27 cellular contexts compared by ENCODE assay signal in genomic region chr1:47324682-47325081, GRCh38. TPM values are rescaled to one million over a fixed set of nuclear protein-coding genes. Genes with fewer than 3 reads are reported as not detected.
DNase-seq lines count a peak whose midpoint lies in the region; ATAC-seq and TF ChIP-seq lines count a peak whose summit lies in the region.
"Had no signal": no experiment of that assay in that cellular context is flagged by ENCODE, and none has a peak within 500 bp of the region (broad histone marks: within the 10 kb centered on the region; RNA-seq: fewer than 3 reads in every experiment).

No MANE protein-coding gene starts in this region.

- H3K4me3 ChIP-seq in OCI-LY7 (ENCODE audit: low read depth, low read length, poor library complexity, severe bottlenecking) = no peak overlapping the region
- H3K4me3 ChIP-seq in esophagus squamous epithelium = no peak overlapping the region
- no peak overlapping the region for H3K4me3 ChIP-seq in endodermal cell (ENCODE audit: low read length)
- H3K4me3 ChIP-seq: adrenal gland, upper lobe of right lung had no signal

- H3K4me1 ChIP-seq in OCI-LY7 (ENCODE audit: insufficient read depth, low read length, poor library complexity, severe bottlenecking) (no peaks in the 10 kb centered on the region), esophagus squamous epithelium (peaks cover 3 to 58% (median 5%) of the 10 kb centered on the region in 3 donors), endodermal cell (ENCODE audit: control insufficient read depth, insufficient read depth, low read length) (no peaks in the 10 kb centered on the region)
- H3K4me1 ChIP-seq: adrenal gland, upper lobe of right lung had no signal

- BruUV-seq in OCI-LY7 (replicated peaks; lab: Mats Ljungman, UMichigan) = no TSS peak

- H3K27ac ChIP-seq in OCI-LY7 (ENCODE audit: low read depth, low read length, poor library complexity, severe bottlenecking) (no peak overlapping the region), esophagus squamous epithelium (peak overlapping the region; percentile 74 to 90 (median 86)), endodermal cell (ENCODE audit: low read depth, low read length) (no peak overlapping the region)
- H3K27ac ChIP-seq: adrenal gland, KMS-11, upper lobe of right lung had no signal

- no peaks in the 10 kb centered on the region for H3K9me2 ChIP-seq in OCI-LY7 (ENCODE audit: insufficient read depth, low read length)

- H3K36me3 ChIP-seq in OCI-LY7 (ENCODE audit: insufficient read depth, low read length) (no peaks in the 10 kb centered on the region), esophagus squamous epithelium (no peaks in the 10 kb centered on the region), endodermal cell (ENCODE audit: control insufficient read depth, insufficient read depth, low read length) (no peaks in the 10 kb centered on the region)
- H3K36me3 ChIP-seq: adrenal gland, upper lobe of right lung had no signal

- H3K27me3 ChIP-seq in esophagus squamous epithelium = no peaks in the 10 kb centered on the region
- no peaks in the 10 kb centered on the region for H3K27me3 ChIP-seq in endodermal cell (ENCODE audit: control insufficient read depth, insufficient read depth, low read length, poor library complexity, severe bottlenecking)
- H3K27me3 ChIP-seq: adrenal gland, upper lobe of right lung had no signal

- no peaks in the 10 kb centered on the region for H3K79me2 ChIP-seq in OCI-LY7 (ENCODE audit: insufficient read depth, low read depth, low read length)

- H3K27me3 Mint-ChIP-seq in endodermal cell (ENCODE audit: insufficient read depth) = no peaks in the 10 kb centered on the region
- H3K27me3 Mint-ChIP-seq: activated CD8-positive, alpha-beta memory T cell treated with anti-CD3 and anti-CD28 coated beads, Interleukin-2, amount 10 ng/mL, durations not matched to agents 7 days and 5 days; CD4-positive, CD25-positive, alpha-beta regulatory T cell had no signal

- no peaks in the 10 kb centered on the region for H3K4me1 Mint-ChIP-seq in stimulated activated effector memory CD8-positive, alpha-beta T cell treated with anti-CD3 and anti-CD28 coated beads, Interleukin-12 subunit alpha, Interleukin-12 subunit beta, amount 100 ng/mL, for 72 hours
- H3K4me1 Mint-ChIP-seq in endodermal cell = peaks cover 5% of the 10 kb centered on the region
- H3K4me1 Mint-ChIP-seq: activated CD8-positive, alpha-beta memory T cell treated with anti-CD3 and anti-CD28 coated beads, Interleukin-2, amount 10 ng/mL, durations not matched to agents 7 days and 5 days; brain; CD4-positive, CD25-positive, alpha-beta regulatory T cell; WTC11 had no signal

- no peaks in the 10 kb centered on the region for H3K36me3 Mint-ChIP-seq in stimulated activated effector memory CD8-positive, alpha-beta T cell treated with anti-CD3 and anti-CD28 coated beads, Interleukin-12 subunit alpha, Interleukin-12 subunit beta, amount 100 ng/mL, for 72 hours
- H3K36me3 Mint-ChIP-seq in endodermal cell (ENCODE audit: low read depth) = no peaks in the 10 kb centered on the region
- H3K36me3 Mint-ChIP-seq: activated CD8-positive, alpha-beta memory T cell treated with anti-CD3 and anti-CD28 coated beads, Interleukin-2, amount 10 ng/mL, durations not matched to agents 7 days and 5 days; brain; CD4-positive, CD25-positive, alpha-beta regulatory T cell; WTC11 had no signal

- H3K27ac Mint-ChIP-seq in stimulated activated effector memory CD8-positive, alpha-beta T cell treated with anti-CD3 and anti-CD28 coated beads, Interleukin-12 subunit alpha, Interleukin-12 subunit beta, amount 100 ng/mL, for 72 hours = no peak overlapping the region
- no peak overlapping the region for H3K27ac Mint-ChIP-seq in endodermal cell
- H3K27ac Mint-ChIP-seq: activated CD8-positive, alpha-beta memory T cell treated with anti-CD3 and anti-CD28 coated beads, Interleukin-2, amount 10 ng/mL, durations not matched to agents 7 days and 5 days; activated naive CD4-positive, alpha-beta T cell treated with anti-CD3 and anti-CD28 coated beads for 36 hours; CD4-positive, CD25-positive, alpha-beta regulatory T cell; WTC11 had no signal

- H2AFZ ChIP-seq in OCI-LY7 (ENCODE audit: low read length) = no peak overlapping the region

- no peak for TF ChIP-seq POLR2A in esophagus squamous epithelium (IDR thresholded peaks at IDR 0.05)

- DNase-seq in DMS53 (lab: John Stamatoyannopoulos, UW) (peak; percentile 41), DMS53 treated with DMSO at 0.1 percent for 48 hours (lab: John Stamatoyannopoulos, UW; ENCODE audit: unreplicated experiment) (no peak), OCI-LY7 (ENCODE audit: low spot score) (peak; percentile 19), esophagus squamous epithelium (lab: John Stamatoyannopoulos, UW) (no peak), endodermal cell (no peak)
- no peak for DNase-seq in stimulated activated effector memory CD8-positive, alpha-beta T cell treated with anti-CD3 and anti-CD28 coated beads, Interleukin-12 subunit alpha, Interleukin-12 subunit beta, amount 100 ng/mL, for 72 hours (ENCODE audit: low spot score in 2 of 2)
- DNase-seq: activated CD8-positive, alpha-beta memory T cell treated with anti-CD3 and anti-CD28 coated beads, Interleukin-2, amount 10 ng/mL, durations not matched to agents 7 days and 5 days; activated naive CD4-positive, alpha-beta T cell treated with anti-CD3 and anti-CD28 coated beads for 36 hours; activated T-cell treated with anti-CD3 and anti-CD28 coated beads, Interleukin-2, amount 50 U/mL, for 48 hours; adrenal gland; CD4-positive, CD25-positive, alpha-beta regulatory T cell; left cardiac atrium; mammary epithelial cell; NCI-H187 treated with DMSO at 0.1 percent for 48 hours; NCI-H446 treated with DMSO at 0.1 percent for 48 hours; NK-92 treated with Interleukin-12 subunit alpha and Interleukin-12 subunit beta, amount 100 ng/mL, for 24 hours; right cardiac atrium; SIG-M5; stimulated activated CD4-positive, alpha-beta T cell treated with anti-CD3 and anti-CD28 coated beads, Interleukin-2, amount 100 ng/mL, for 48 hours had no signal

- H3K9me3 ChIP-seq in OCI-LY7 (ENCODE audit: low read length) (no peaks in the 10 kb centered on the region), esophagus squamous epithelium (no peaks in the 10 kb centered on the region), endodermal cell (ENCODE audit: control insufficient read depth, low read length) (no peaks in the 10 kb centered on the region)
- H3K9me3 ChIP-seq: adrenal gland, upper lobe of right lung had no signal

- peak; percentile 44 for ATAC-seq in stimulated activated effector memory CD8-positive, alpha-beta T cell treated with anti-CD3 and anti-CD28 coated beads, Interleukin-12 subunit alpha, Interleukin-12 subunit beta, amount 100 ng/mL, for 72 hours
- ATAC-seq in HG02759 (IDR thresholded peaks at IDR 0.05; ENCODE audit: unreplicated experiment) (no peak), GM19324 (IDR thresholded peaks at IDR 0.05; ENCODE audit: low FRiP score, unreplicated experiment) (no peak)
- ATAC-seq: activated CD8-positive, alpha-beta memory T cell treated with anti-CD3 and anti-CD28 coated beads, Interleukin-2, amount 10 ng/mL, durations not matched to agents 7 days and 5 days; left cardiac atrium; Panc1; right cardiac atrium; upper lobe of right lung; WTC11 had no signal

- CTCF ChIA-PET in OCI-LY7 (lab: Charles Lee; ENCODE audit: unreplicated experiment) = interaction anchor here (1.4 to 1.5 kb wide), 2 partner anchors 9 to 11 kb away, joined by 4 to 5 read pairs; partner anchors contain the start of genes CMPK1 and STIL

- 63 to 83% methylated on average over 1 to 3 of the region's 3 CpGs for WGBS in esophagus squamous epithelium, 2 donors
- 89 to 100% methylated on average over 1 to 3 of the region's 3 CpGs for WGBS in endodermal cell (ENCODE audit: insufficient coverage in 1 of 2, insufficient read length in 1 of 2), 2 experiments

- H3K9ac ChIP-seq in endodermal cell (ENCODE audit: extremely low read depth, low read length, poor library complexity, severe bottlenecking) = no peak overlapping the region
- H3K9ac ChIP-seq: KMS-11 had no signal

- intact Hi-C loops in OCI-LY7 (cut with micrococcal nuclease; ENCODE audit: unreplicated experiment) (no loop called here), esophagus squamous epithelium (cut with DNase I) (no loop called here)

- no peak for TF ChIP-seq CTCF in OCI-LY7 (conservative IDR thresholded peaks at IDR 0.05; ENCODE audit: low read length)
- TF ChIP-seq CTCF in esophagus squamous epithelium (IDR thresholded peaks at IDR 0.05) = peak in 1 of 6 experiments; percentile 16
- TF ChIP-seq CTCF in endodermal cell (conservative IDR thresholded peaks at IDR 0.05) = no peak

- no peak overlapping the region for H3K4me3 Mint-ChIP-seq in stimulated activated effector memory CD8-positive, alpha-beta T cell treated with anti-CD3 and anti-CD28 coated beads, Interleukin-12 subunit alpha, Interleukin-12 subunit beta, amount 100 ng/mL, for 72 hours
- no peak overlapping the region for H3K4me3 Mint-ChIP-seq in endodermal cell
- H3K4me3 Mint-ChIP-seq: activated CD8-positive, alpha-beta memory T cell treated with anti-CD3 and anti-CD28 coated beads, Interleukin-2, amount 10 ng/mL, durations not matched to agents 7 days and 5 days; activated naive CD4-positive, alpha-beta T cell treated with anti-CD3 and anti-CD28 coated beads for 36 hours; brain; CD4-positive, CD25-positive, alpha-beta regulatory T cell; neural crest cell; WTC11 had no signal

- H4K20me1 ChIP-seq in OCI-LY7 (ENCODE audit: insufficient read depth, low read length) = no peaks in the 10 kb centered on the region

- no peak overlapping the region for H3K4me2 ChIP-seq in OCI-LY7 (ENCODE audit: low read length)
- H3K4me2 ChIP-seq: KMS-11 had no signal

- H3K9me3 Mint-ChIP-seq in stimulated activated effector memory CD8-positive, alpha-beta T cell treated with anti-CD3 and anti-CD28 coated beads, Interleukin-12 subunit alpha, Interleukin-12 subunit beta, amount 100 ng/mL, for 72 hours = no peaks in the 10 kb centered on the region
- no peaks in the 10 kb centered on the region for H3K9me3 Mint-ChIP-seq in endodermal cell
- H3K9me3 Mint-ChIP-seq: activated naive CD4-positive, alpha-beta T cell treated with anti-CD3 and anti-CD28 coated beads for 36 hours; brain; CD4-positive, CD25-positive, alpha-beta regulatory T cell; neural crest cell; WTC11 had no signal

- POLR2A ChIA-PET in OCI-LY7 (lab: Charles Lee) = interaction anchor here (1.6 to 3.1 kb wide), 3 partner anchors 9 to 47 kb away, joined by 4 to 18 read pairs (median 13); partner anchors contain the start of genes CMPK1 and STIL

RNA-seq across cellular contexts. Expression of gene CMPK1, which starts 8.9 kb away (rescaled TPM):
- 54.2 and 59.2 TPM in 2 replicates for total RNA-seq in OCI-LY7 (2014; rRNA removed; shearing (Covaris generic))
- total RNA-seq in OCI-LY7 (2022) (85.8 and 87.5 TPM in 2 replicates), esophagus squamous epithelium (100 to 1,000 TPM; 124 to 177 (median 133) TPM), endodermal cell (10 to 100 TPM; 41.6 to 42.0 TPM)
- 51.7 TPM for polyA plus RNA-seq in endodermal cell (2013, experiment 1 of 2)
- 52.1 TPM for polyA plus RNA-seq in endodermal cell (2013, experiment 2 of 2)

RNA-seq across cellular contexts. Expression of gene STIL, which starts 10.7 kb away (rescaled TPM):
- total RNA-seq in OCI-LY7 (2014; rRNA removed; shearing (Covaris generic)) = 39.8 and 46.6 TPM in 2 replicates
- total RNA-seq in OCI-LY7 (2022) (54.0 and 60.0 TPM in 2 replicates), esophagus squamous epithelium (10 to 100 TPM in 1 of 4 donors, 1 to 10 TPM in 3; 4.2 to 15.1 (median 6.8) TPM), endodermal cell (10 to 100 TPM; 39.3 to 48.0 TPM)
- polyA plus RNA-seq in endodermal cell (2013, experiment 1 of 2) = 22.2 TPM
- 24.3 TPM for polyA plus RNA-seq in endodermal cell (2013, experiment 2 of 2)

Comparison
In these comparisons a context has a peak if more than half of its experiments do, and no peak if none do; other contexts are left out.
1. DNase-seq: peak in DMS53 (single experiment) and OCI-LY7 (single experiment); none in DMS53 treated with DMSO at 0.1 percent for 48 hours (single experiment), esophagus squamous epithelium (single experiment), stimulated activated effector memory CD8-positive, alpha-beta T cell treated with anti-CD3 and anti-CD28 coated beads, Interleukin-12 subunit alpha, Interleukin-12 subunit beta, amount 100 ng/mL, for 72 hours (0 of 2) and endodermal cell (single experiment).
2. H3K27ac ChIP-seq: peak in esophagus squamous epithelium (4 of 4); none in OCI-LY7 (single experiment) and endodermal cell (single experiment).